In the genomic region with DNA sequence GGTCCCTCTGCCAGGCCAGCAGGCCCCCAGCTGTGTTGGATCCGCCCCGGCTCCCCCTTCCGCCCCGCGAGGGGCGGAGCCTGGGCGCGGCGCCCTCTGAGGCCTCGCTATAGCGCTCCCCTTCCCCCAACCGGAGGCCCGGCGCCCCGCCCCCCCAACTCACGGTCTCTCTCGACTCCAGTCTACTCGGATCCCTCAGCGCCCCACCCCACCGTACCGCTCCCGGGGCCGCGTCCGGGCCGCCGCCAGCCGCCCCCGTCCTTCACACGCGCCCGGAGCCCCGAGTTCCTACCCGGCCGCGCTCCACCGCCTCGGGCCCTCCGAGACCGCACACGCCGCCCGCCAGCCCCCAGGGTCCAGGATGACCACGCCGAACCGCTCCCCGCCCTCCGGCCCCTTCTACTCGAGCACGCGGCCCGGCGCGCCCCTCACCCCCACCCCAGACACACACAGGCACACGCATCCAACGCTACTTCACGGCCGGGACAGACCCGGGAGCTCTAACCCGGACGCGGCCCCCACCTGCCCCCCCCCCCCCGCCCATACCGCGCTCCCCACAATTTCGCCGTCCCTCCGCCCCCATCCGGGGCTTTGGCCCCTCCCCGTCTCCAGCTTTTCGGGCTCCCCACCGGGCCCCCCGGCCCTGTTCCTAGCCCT, we compare ENCODE assay signal across 8 cellular contexts. TPM values are rescaled to one million over a fixed set of nuclear protein-coding genes. Genes with fewer than 3 reads are reported as not detected.
DNase-seq lines count a peak whose midpoint lies in the region; ATAC-seq and TF ChIP-seq lines count a peak whose summit lies in the region.

No MANE protein-coding gene starts in this region.

- H3K4me1 Mint-ChIP-seq in neural progenitor cell, result peaks cover 53% of the 10 kb centered on the region

- no peak for TF ChIP-seq POLR2A in Peyer's patch (IDR thresholded peaks at IDR 0.05)

- no peak for ATAC-seq in HG02973 (IDR thresholded peaks at IDR 0.05; ENCODE audit: unreplicated experiment)

- H3K9me2 ChIP-seq in GM23248 (ENCODE audit: insufficient read depth), result no peaks in the 10 kb centered on the region

- H3K4me1 ChIP-seq in GM23248 (ENCODE audit: insufficient read depth) (peaks cover 29% of the 10 kb centered on the region), Peyer's patch (peaks cover 0 to 50% (median 20%) of the 10 kb centered on the region in 4 donors), neural progenitor cell (peaks cover 19% of the 10 kb centered on the region), subcutaneous abdominal adipose tissue (ENCODE audit: control insufficient read depth in 5 of 5, insufficient read depth in 5 of 5, low read length in 5 of 5) (peaks cover 16 to 67% (median 55%) of the 10 kb centered on the region in 5 donors)

- WGBS in GM23248 (ENCODE audit: low coverage in 1 of 2, low lambda C conversion rate in 2 of 2, missing lambda C conversion rate in 2 of 2), 2 experiments, result 2% methylated on average over 13 to 72 of the region's 73 CpGs

- H4K20me1 ChIP-seq in GM23248 (ENCODE audit: insufficient read depth) (no peaks in the 10 kb centered on the region), neural progenitor cell (ENCODE audit: low read depth) (peaks cover 32% of the 10 kb centered on the region)

- H3K27me3 Mint-ChIP-seq in neural progenitor cell (ENCODE audit: insufficient read depth, low read depth), result peaks cover 15% of the 10 kb centered on the region

- H3K36me3 Mint-ChIP-seq in neural progenitor cell, result peaks cover 27% of the 10 kb centered on the region

- H3K4me3 ChIP-seq in AG04450 (ENCODE audit: low read depth, low read length), result peak overlapping the region; percentile 93
- peak overlapping the region; percentile 99 for H3K4me3 ChIP-seq in GM23248
- peak overlapping the region; percentile 94 to 98 (median 95) for H3K4me3 ChIP-seq in Peyer's patch
- peak overlapping the region; percentile 99 for H3K4me3 ChIP-seq in fibroblast of villous mesenchyme (ENCODE audit: low read depth, low read length)
- H3K4me3 ChIP-seq in neural progenitor cell, result peak overlapping the region; percentile 99
- peak overlapping the region; percentile 66 to 93 (median 88) for H3K4me3 ChIP-seq in subcutaneous abdominal adipose tissue (ENCODE audit: low read depth in 1 of 5, low read length in 5 of 5)

- H3K4me3 Mint-ChIP-seq in neural progenitor cell, result peak overlapping the region; percentile 99

- H3K9me3 ChIP-seq in AG04450 (ENCODE audit: control insufficient read depth, insufficient read depth, low read length), result peaks cover 3% of the 10 kb centered on the region; the same call in 1 of the 2 replicates
- H3K9me3 ChIP-seq in GM23248 (ENCODE audit: low read depth), result no peaks in the 10 kb centered on the region
- H3K9me3 ChIP-seq in Peyer's patch, result no peaks in the 10 kb centered on the region
- no peaks in the 10 kb centered on the region for H3K9me3 ChIP-seq in neural progenitor cell (ENCODE audit: low read depth)
- H3K9me3 ChIP-seq in subcutaneous abdominal adipose tissue (ENCODE audit: control insufficient read depth in 5 of 5, low read length in 5 of 5), result no peaks in the 10 kb centered on the region

- CTCF ChIA-PET in AG04450 (lab: Charles Lee), result no interaction called here

- POLR2A ChIA-PET in AG04450 (lab: Yijun Ruan, JAX), result interaction anchor here (0.7 to 1.3 kb wide), 2 partner anchors 16 to 18 kb away, joined by 4 to 5 read pairs; partner anchors contain the start of genes ACADVL and DLG4

- H2AFZ ChIP-seq in GM23248 (no peak overlapping the region), neural progenitor cell (replicated peaks) (no peak overlapping the region)

- no peaks in the 10 kb centered on the region for H3K9me3 Mint-ChIP-seq in neural progenitor cell

- H3K27ac Mint-ChIP-seq in neural progenitor cell, result no peak overlapping the region

- H3K9ac ChIP-seq in GM23248 (peak overlapping the region; percentile 96), neural progenitor cell (peak overlapping the region; percentile 65), subcutaneous abdominal adipose tissue (ENCODE audit: low read length in 5 of 5) (peak overlapping the region in 4 of 5 donors; percentile 26 to 77 (median 65))

- in situ Hi-C loops in GM23248 (cut with MboI), result no loop called here

- H3K27me3 ChIP-seq in AG04450 (ENCODE audit: control insufficient read depth, insufficient read depth, low read length), result no peaks in the 10 kb centered on the region
- H3K27me3 ChIP-seq in GM23248 (replicated peaks; ENCODE audit: insufficient read depth), result no peaks in the 10 kb centered on the region
- H3K27me3 ChIP-seq in Peyer's patch, result no peaks in the 10 kb centered on the region
- H3K27me3 ChIP-seq in neural progenitor cell, result no peaks in the 10 kb centered on the region
- H3K27me3 ChIP-seq in subcutaneous abdominal adipose tissue (ENCODE audit: control insufficient read depth in 5 of 5, insufficient read depth in 4 of 5, low read length in 5 of 5), result no peaks in the 10 kb centered on the region

- peak overlapping the region; percentile 57 for H3K27ac ChIP-seq in AG04450 (ENCODE audit: low read depth, low read length)
- H3K27ac ChIP-seq in GM23248, result peak overlapping the region; percentile 77
- peak overlapping the region; percentile 92 to 99 (median 96) for H3K27ac ChIP-seq in Peyer's patch
- H3K27ac ChIP-seq in neural progenitor cell, result peak overlapping the region; percentile 75
- peak overlapping the region; percentile 92 for H3K27ac ChIP-seq in subcutaneous abdominal adipose tissue (ENCODE audit: low read depth, low read length)

- peak overlapping the region; percentile 44 for H3K4me2 ChIP-seq in GM23248 (ENCODE audit: unreplicated experiment)
- H3K4me2 ChIP-seq in neural progenitor cell, result peak overlapping the region; percentile 74

- H3K36me3 ChIP-seq in GM23248 (ENCODE audit: low read depth) (peaks cover 14% of the 10 kb centered on the region; the same call in 1 of the 2 replicates), Peyer's patch (peaks cover 0 to 34% (median 0%) of the 10 kb centered on the region in 3 donors), neural progenitor cell (no peaks in the 10 kb centered on the region), subcutaneous abdominal adipose tissue (ENCODE audit: control insufficient read depth in 5 of 5, insufficient read depth in 5 of 5, low read length in 5 of 5) (peaks cover 0 to 30% (median 25%) of the 10 kb centered on the region in 5 donors)

- H3F3A ChIP-seq in GM23248 (ENCODE audit: insufficient read depth) (peaks cover 52% of the 10 kb centered on the region), neural progenitor cell (ENCODE audit: low read depth) (peaks cover 73% of the 10 kb centered on the region)

- H3K79me2 ChIP-seq in GM23248 (ENCODE audit: insufficient read depth), result peaks cover 77% of the 10 kb centered on the region
- H3K79me2 ChIP-seq in neural progenitor cell (ENCODE audit: low read depth), result peaks cover 83% of the 10 kb centered on the region

- TF ChIP-seq CTCF in AG04450 (IDR thresholded peaks at IDR 0.05; ENCODE audit: low read depth, low read length), result no peak
- TF ChIP-seq CTCF in Peyer's patch (IDR thresholded peaks at IDR 0.05), result no peak
- no peak for TF ChIP-seq CTCF in fibroblast of villous mesenchyme (IDR thresholded peaks at IDR 0.05; ENCODE audit: insufficient read depth, low read depth, low read length)
- no peak for TF ChIP-seq CTCF in neural progenitor cell (IDR thresholded peaks at IDR 0.05)

- DNase-seq in AG04450 (ENCODE audit: low read depth, low spot score), result no peak
- peak; percentile 77 for DNase-seq in GM23248
- DNase-seq in Peyer's patch, result peak; percentile 89 to 94 (median 91)
- peak; percentile 72 for DNase-seq in activated effector memory CD4-positive, alpha-beta T cell treated with Interleukin-2 at 50 U/mL for 16 hours
- DNase-seq in fibroblast of villous mesenchyme (ENCODE audit: low read depth), result peak; percentile 67
- DNase-seq in neural progenitor cell (ENCODE audit: low spot score), result peak; percentile 92

RNA-seq across cellular contexts. Expression of gene PHF23, which starts 1.4 kb away (rescaled TPM):
- polyA plus RNA-seq in AG04450 (2011; rRNA removed), result 56.3 and 58.7 TPM in 2 replicates
- polyA minus RNA-seq in AG04450 (2011; rRNA and poly(A)+ RNA removed), result 58.1 and 72.8 TPM in 2 replicates
- total RNA-seq in GM23248 (2014; rRNA removed; shearing (Covaris generic)), result 32.0 and 42.6 TPM in 2 replicates
- polyA plus RNA-seq in GM23248 (2016; fragmentation: Nextera tagmentation; extraction: Ambion mirVana), result 40.7 and 45.6 TPM in 2 replicates
- 10 to 100 TPM; 22.2 to 38.8 (median 35.1) TPM for total RNA-seq in Peyer's patch
- 51.8 and 54.1 TPM in 2 replicates for total RNA-seq in fibroblast of villous mesenchyme
- 31.6 and 59.1 TPM in 2 replicates for total RNA-seq in neural progenitor cell (ENCODE audit: low replicate concordance)

RNA-seq across cellular contexts. Expression of gene DVL2, which starts 3.6 kb away (rescaled TPM):
- polyA plus RNA-seq in AG04450 (2011; rRNA removed) (5.1 and 8.2 TPM in 2 replicates), GM23248 (2016; fragmentation: Nextera tagmentation; extraction: Ambion mirVana) (18.9 and 19.5 TPM in 2 replicates)
- 23.9 and 29.6 TPM in 2 replicates for polyA minus RNA-seq in AG04450 (2011; rRNA and poly(A)+ RNA removed)
- 41.2 and 45.8 TPM in 2 replicates for total RNA-seq in GM23248 (2014; rRNA removed; shearing (Covaris generic))
- total RNA-seq in Peyer's patch (10 to 100 TPM; 42.1 to 61.9 (median 50.1) TPM), fibroblast of villous mesenchyme (102 and 105 TPM in 2 replicates), neural progenitor cell (ENCODE audit: low replicate concordance) (43.9 and 113 TPM in 2 replicates)

RNA-seq across cellular contexts. Expression of gene GABARAP, which starts 4.4 kb away (rescaled TPM):
- polyA plus RNA-seq in AG04450 (2011; rRNA removed) (929 and 984 TPM in 2 replicates), GM23248 (2016; fragmentation: Nextera tagmentation; extraction: Ambion mirVana) (845 and 847 TPM in 2 replicates)
- polyA minus RNA-seq in AG04450 (2011; rRNA and poly(A)+ RNA removed), result 405 and 431 TPM in 2 replicates
- 152 and 355 TPM in 2 replicates for total RNA-seq in GM23248 (2014; rRNA removed; shearing (Covaris generic))
- total RNA-seq in Peyer's patch (100 to 1,000 TPM; 288 to 521 (median 367) TPM), fibroblast of villous mesenchyme (225 and 265 TPM in 2 replicates), neural progenitor cell (ENCODE audit: low replicate concordance) (225 and 276 TPM in 2 replicates)

RNA-seq across cellular contexts. Expression of gene CTDNEP1, which starts 13.6 kb away (rescaled TPM):
- polyA plus RNA-seq in AG04450 (2011; rRNA removed) (115 and 151 TPM in 2 replicates), GM23248 (2016; fragmentation: Nextera tagmentation; extraction: Ambion mirVana) (30.0 and 30.7 TPM in 2 replicates)
- polyA minus RNA-seq in AG04450 (2011; rRNA and poly(A)+ RNA removed), result 144 and 171 TPM in 2 replicates
- total RNA-seq in GM23248 (2014; rRNA removed; shearing (Covaris generic)), result 38.9 and 63.2 TPM in 2 replicates
- total RNA-seq in Peyer's patch (10 to 100 TPM; 55.3 to 86.9 (median 76.4) TPM), fibroblast of villous mesenchyme (24.5 and 34.1 TPM in 2 replicates), neural progenitor cell (ENCODE audit: low replicate concordance) (46.5 and 55.3 TPM in 2 replicates)

RNA-seq across cellular contexts. Expression of gene ELP5, which starts 14.1 kb away (rescaled TPM):
- 25.9 and 28.0 TPM in 2 replicates for polyA plus RNA-seq in AG04450 (2011; rRNA removed)
- polyA minus RNA-seq in AG04450 (2011; rRNA and poly(A)+ RNA removed), result 23.7 and 27.8 TPM in 2 replicates
- 25.9 and 32.9 TPM in 2 replicates for total RNA-seq in GM23248 (2014; rRNA removed; shearing (Covaris generic))
- polyA plus RNA-seq in GM23248 (2016; fragmentation: Nextera tagmentation; extraction: Ambion mirVana), result 34.8 and 34.9 TPM in 2 replicates
- 10 to 100 TPM; 15.1 to 75.1 (median 29.0) TPM for total RNA-seq in Peyer's patch
- 29.6 and 36.3 TPM in 2 replicates for total RNA-seq in fibroblast of villous mesenchyme
- 17.5 and 42.2 TPM in 2 replicates for total RNA-seq in neural progenitor cell (ENCODE audit: low replicate concordance)
